Comparison of ENCODE assay signal across 16 cellular contexts in genomic region chr6:6857528-6857927, GRCh38.
A peak's percentile ranks its signal among the peaks of the same experiment; 100 is the strongest.
DNase-seq lines count a peak whose midpoint lies in the region; ATAC-seq and TF ChIP-seq lines count a peak whose summit lies in the region.
"Had no signal": no experiment of that assay in that cellular context is flagged by ENCODE, and none has a peak within 500 bp of the region (broad histone marks: within the 10 kb centered on the region; RNA-seq: fewer than 3 reads in every experiment).

No MANE protein-coding gene starts in this region.

- 75% methylated on average over 2 of the region's 5 CpGs for WGBS in right lobe of liver (ENCODE audit: insufficient coverage, low coverage, low lambda C conversion rate, missing lambda C conversion rate)
- 68% methylated on average over 5 of the region's 5 CpGs for WGBS in suprapubic skin

- ATAC-seq in activated naive CD8-positive, alpha-beta T cell treated with anti-CD3 and anti-CD28 coated beads, Interleukin-2, amount 50 U/mL, for 24 hours: no peak
- ATAC-seq in right lobe of liver: no peak
- ATAC-seq in HG03196 (IDR thresholded peaks at IDR 0.05; ENCODE audit: unreplicated experiment): no peak
- ATAC-seq in GM19395 (IDR thresholded peaks at IDR 0.05; ENCODE audit: unreplicated experiment): no peak
- ATAC-seq in HG02623 (IDR thresholded peaks at IDR 0.05; ENCODE audit: unreplicated experiment): no peak

- H4K20me1 ChIP-seq in OCI-LY3 (ENCODE audit: insufficient read depth, low read length): no peaks in the 10 kb centered on the region

- H3K4me1 ChIP-seq in OCI-LY3 (ENCODE audit: low read length): peaks cover 53% of the 10 kb centered on the region
- peaks cover 0 to 20% (median 12%) of the 10 kb centered on the region in 4 donors for H3K4me1 ChIP-seq in right lobe of liver
- peaks cover 25% of the 10 kb centered on the region for H3K4me1 ChIP-seq in suprapubic skin

- intact Hi-C loops in right lobe of liver (cut with DNase I): no loop called here

- H2AFZ ChIP-seq in OCI-LY3 (ENCODE audit: low read depth, low read length): no peak overlapping the region

- peak overlapping the region; percentile 84 for H3K4me2 ChIP-seq in OCI-LY3 (ENCODE audit: low read length)

- peak overlapping the region; percentile 61; the same call in 1 of the 2 replicates for H3K9ac ChIP-seq in OCI-LY3 (ENCODE audit: low read length)

- H3K4me3 ChIP-seq in OCI-LY3 (ENCODE audit: low read length): peak overlapping the region; percentile 75
- H3K4me3 ChIP-seq in right lobe of liver: no peak overlapping the region
- H3K4me3 ChIP-seq in suprapubic skin: no peak overlapping the region
- H3K4me3 ChIP-seq: tibial artery had no signal

- peaks cover 2% of the 10 kb centered on the region for H3K27me3 Mint-ChIP-seq in activated naive CD8-positive, alpha-beta T cell treated with anti-CD3 and anti-CD28 coated beads, Interleukin-2, amount 50 U/mL, for 24 hours
- H3K27me3 Mint-ChIP-seq in chondrocyte (ENCODE audit: low read depth): no peaks in the 10 kb centered on the region

- H3K27ac ChIP-seq in OCI-LY3 (ENCODE audit: low read length): no peak overlapping the region
- peak overlapping the region; percentile 63 to 84 (median 82) for H3K27ac ChIP-seq in right lobe of liver
- peak overlapping the region; percentile 39 for H3K27ac ChIP-seq in suprapubic skin
- H3K27ac ChIP-seq: tibial artery, VCaP had no signal

- H3K36me3 ChIP-seq in OCI-LY3 (replicated peaks; ENCODE audit: low read depth, low read length): no peaks in the 10 kb centered on the region
- H3K36me3 ChIP-seq in right lobe of liver: no peaks in the 10 kb centered on the region
- no peaks in the 10 kb centered on the region for H3K36me3 ChIP-seq in suprapubic skin
- H3K36me3 ChIP-seq: esophagus muscularis mucosa, heart left ventricle, tibial artery had no signal

- H3K9me3 ChIP-seq in OCI-LY3 (ENCODE audit: insufficient read depth, low read length) (no peaks in the 10 kb centered on the region), right lobe of liver (no peaks in the 10 kb centered on the region), suprapubic skin (no peaks in the 10 kb centered on the region)
- H3K9me3 ChIP-seq: esophagus muscularis mucosa, heart left ventricle, tibial artery had no signal

- H3K9me3 Mint-ChIP-seq in activated naive CD8-positive, alpha-beta T cell treated with anti-CD3 and anti-CD28 coated beads, Interleukin-2, amount 50 U/mL, for 24 hours: no peaks in the 10 kb centered on the region
- H3K9me3 Mint-ChIP-seq in chondrocyte (ENCODE audit: low read depth): no peaks in the 10 kb centered on the region

- peaks cover 34% of the 10 kb centered on the region for H3K4me1 Mint-ChIP-seq in activated naive CD8-positive, alpha-beta T cell treated with anti-CD3 and anti-CD28 coated beads, Interleukin-2, amount 50 U/mL, for 24 hours
- peaks cover 19% of the 10 kb centered on the region for H3K4me1 Mint-ChIP-seq in chondrocyte (ENCODE audit: low read depth)

- no peak for TF ChIP-seq EP300 in suprapubic skin (IDR thresholded peaks at IDR 0.05)

- H3K27me3 ChIP-seq in OCI-LY3 (ENCODE audit: low read depth, low read length): no peaks in the 10 kb centered on the region
- H3K27me3 ChIP-seq in right lobe of liver: no peaks in the 10 kb centered on the region
- H3K27me3 ChIP-seq in suprapubic skin: no peaks in the 10 kb centered on the region
- H3K27me3 ChIP-seq: heart left ventricle had no signal

- no peaks in the 10 kb centered on the region for H3K79me2 ChIP-seq in OCI-LY3 (ENCODE audit: low read length)

- no peak for TF ChIP-seq POLR2A in right lobe of liver (IDR thresholded peaks at IDR 0.05)
- TF ChIP-seq POLR2A in suprapubic skin (IDR thresholded peaks at IDR 0.05): no peak

- H3K27ac Mint-ChIP-seq in activated naive CD8-positive, alpha-beta T cell treated with anti-CD3 and anti-CD28 coated beads, Interleukin-2, amount 50 U/mL, for 24 hours: peak overlapping the region; percentile 91
- H3K27ac Mint-ChIP-seq in chondrocyte (ENCODE audit: unreplicated experiment): no peak overlapping the region
- H3K27ac Mint-ChIP-seq: activated CD8-positive, alpha-beta memory T cell treated with anti-CD3 and anti-CD28 coated beads, Interleukin-2, amount 10 ng/mL, durations not matched to agents 7 days and 5 days had no signal

- no peak for DNase-seq in activated naive CD8-positive, alpha-beta T cell treated with anti-CD3 and anti-CD28 coated beads, Interleukin-2, amount 50 U/mL, for 24 hours
- no peak for DNase-seq in right lobe of liver
- DNase-seq in suprapubic skin (ENCODE audit: low spot score in 2 of 2): no peak
- no peak for DNase-seq in chondrocyte (ENCODE audit: low spot score)
- DNase-seq: activated CD8-positive, alpha-beta memory T cell treated with anti-CD3 and anti-CD28 coated beads, Interleukin-2, amount 10 ng/mL, durations not matched to agents 7 days and 5 days; MM.1S; NCI-H2081 treated with DMSO at 0.1 percent for 48 hours; NCI-H526 treated with DMSO at 0.1 percent for 48 hours had no signal

- no peaks in the 10 kb centered on the region for H3K36me3 Mint-ChIP-seq in activated naive CD8-positive, alpha-beta T cell treated with anti-CD3 and anti-CD28 coated beads, Interleukin-2, amount 50 U/mL, for 24 hours (ENCODE audit: low read depth)
- no peaks in the 10 kb centered on the region for H3K36me3 Mint-ChIP-seq in chondrocyte (ENCODE audit: low read depth)
- H3K36me3 Mint-ChIP-seq: activated CD8-positive, alpha-beta memory T cell treated with anti-CD3 and anti-CD28 coated beads, Interleukin-2, amount 10 ng/mL, durations not matched to agents 7 days and 5 days had no signal

- TF ChIP-seq CTCF in OCI-LY3 (IDR thresholded peaks at IDR 0.05; ENCODE audit: low read depth, low read length): no peak
- TF ChIP-seq CTCF in right lobe of liver (IDR thresholded peaks at IDR 0.05): no peak
- no peak for TF ChIP-seq CTCF in suprapubic skin (IDR thresholded peaks at IDR 0.05)
- TF ChIP-seq CTCF in chondrocyte (IDR thresholded peaks at IDR 0.05): no peak

- H3K4me3 Mint-ChIP-seq in activated naive CD8-positive, alpha-beta T cell treated with anti-CD3 and anti-CD28 coated beads, Interleukin-2, amount 50 U/mL, for 24 hours: peak overlapping the region; percentile 69
- no peak overlapping the region for H3K4me3 Mint-ChIP-seq in chondrocyte (ENCODE audit: unreplicated experiment)
- H3K4me3 Mint-ChIP-seq: activated CD8-positive, alpha-beta memory T cell treated with anti-CD3 and anti-CD28 coated beads, Interleukin-2, amount 10 ng/mL, durations not matched to agents 7 days and 5 days had no signal
